9 cellular contexts compared by ENCODE assay signal in genomic region chr5:149853019-149853648, GRCh38.
A peak's percentile ranks its signal among the peaks of the same experiment; 100 is the strongest.
DNase-seq lines count a peak whose midpoint lies in the region; ATAC-seq and TF ChIP-seq lines count a peak whose summit lies in the region.
"Had no signal": no experiment of that assay in that cellular context is flagged by ENCODE, and none has a peak within 500 bp of the region (broad histone marks: within the 10 kb centered on the region; RNA-seq: fewer than 3 reads in every experiment).

No MANE protein-coding gene starts in this region.

- no peaks in the 10 kb centered on the region for H3K4me1 Mint-ChIP-seq in activated T-cell treated with anti-CD3 and anti-CD28 coated beads, Interleukin-2, amount 50 U/mL, for 4 hours (ENCODE audit: low read depth)

- no peak overlapping the region for H3K27ac ChIP-seq in neutrophil
- no peak overlapping the region for H3K27ac ChIP-seq in uterus
- H3K27ac ChIP-seq: epithelial cell of prostate had no signal

- TF ChIP-seq CTCF in fibroblast of villous mesenchyme (IDR thresholded peaks at IDR 0.05; ENCODE audit: insufficient read depth, low read depth, low read length) (peak; percentile 92), neutrophil (IDR thresholded peaks at IDR 0.05) (peak; percentile 55), uterus (IDR thresholded peaks at IDR 0.05) (peak; percentile 83 to 91 (median 84))

- H3K9me3 Mint-ChIP-seq in activated T-cell treated with anti-CD3 and anti-CD28 coated beads, Interleukin-2, amount 50 U/mL, for 4 hours: no peaks in the 10 kb centered on the region

- peaks cover 9% of the 10 kb centered on the region for H3K36me3 Mint-ChIP-seq in activated T-cell treated with anti-CD3 and anti-CD28 coated beads, Interleukin-2, amount 50 U/mL, for 4 hours (ENCODE audit: insufficient read depth)

- ATAC-seq in HG02642 (IDR thresholded peaks at IDR 0.05; ENCODE audit: poor library complexity, unreplicated experiment): peak; percentile 68
- peak in 1 of 2 donors; percentile 29 for ATAC-seq in activated T-cell treated with anti-CD3 and anti-CD28 coated beads, Interleukin-2, amount 50 U/mL, for 4 hours

- no peaks in the 10 kb centered on the region for H3K4me1 ChIP-seq in neutrophil (ENCODE audit: control insufficient read depth in 1 of 2, insufficient read depth in 1 of 2, low read depth in 1 of 2, low read length in 1 of 2)
- no peaks in the 10 kb centered on the region for H3K4me1 ChIP-seq in uterus

- no peaks in the 10 kb centered on the region for H3K27me3 ChIP-seq in neutrophil
- no peaks in the 10 kb centered on the region for H3K27me3 ChIP-seq in uterus

- H3K36me3 ChIP-seq in neutrophil: no peaks in the 10 kb centered on the region
- H3K36me3 ChIP-seq in uterus: no peaks in the 10 kb centered on the region

- no peaks in the 10 kb centered on the region for H3K9me3 ChIP-seq in neutrophil
- no peaks in the 10 kb centered on the region for H3K9me3 ChIP-seq in uterus

- DNase-seq in SIG-M5 treated with dmso at 0.1 percent for 504 hours (lab: John Stamatoyannopoulos, UW; ENCODE audit: unreplicated experiment) (peak; percentile 9), SIG-M5 (lab: John Stamatoyannopoulos, UW) (no peak), NCI-H748 treated with DMSO at 0.1 percent for 48 hours (lab: John Stamatoyannopoulos, UW) (peak; percentile 68), fibroblast of villous mesenchyme (ENCODE audit: low read depth) (peak; percentile 76), uterus (peak; percentile 76 to 82)
- DNase-seq in activated T-cell treated with anti-CD3 and anti-CD28 coated beads, Interleukin-2, amount 50 U/mL, for 4 hours: peak; percentile 15

- H3K4me3 ChIP-seq in fibroblast of villous mesenchyme (ENCODE audit: low read depth, low read length): no peak overlapping the region
- no peak overlapping the region for H3K4me3 ChIP-seq in neutrophil (ENCODE audit: low read depth in 1 of 2, low read length in 1 of 2)
- no peak overlapping the region for H3K4me3 ChIP-seq in uterus

- TF ChIP-seq POLR2A in uterus (IDR thresholded peaks at IDR 0.05): no peak

- intact Hi-C loops in uterus (cut with DNase I; ENCODE audit: low total_unique reads): no loop called here

- H3K27me3 Mint-ChIP-seq in activated T-cell treated with anti-CD3 and anti-CD28 coated beads, Interleukin-2, amount 50 U/mL, for 4 hours (ENCODE audit: low read depth): no peaks in the 10 kb centered on the region

- no peak overlapping the region for H3K4me3 Mint-ChIP-seq in activated T-cell treated with anti-CD3 and anti-CD28 coated beads, Interleukin-2, amount 50 U/mL, for 4 hours
